Comparison of ENCODE assay signal across 8 cellular contexts in genomic region chr12:110403146-110403974, GRCh38. TPM values are rescaled to one million over a fixed set of nuclear protein-coding genes. Genes with fewer than 3 reads are reported as not detected.
DNase-seq lines count a peak whose midpoint lies in the region; ATAC-seq and TF ChIP-seq lines count a peak whose summit lies in the region.

TSS of gene ANAPC7 (minus strand) at chr12:110403708. CDS start at chr12:110403627, 81 bp downstream.

- peaks cover 4% of the 10 kb centered on the region; the same call in 1 of the 2 replicates for H3K4me1 ChIP-seq in Caco-2

- H3K36me3 ChIP-seq in Caco-2 (ENCODE audit: control insufficient read depth, insufficient read depth, low read length) = no peaks in the 10 kb centered on the region; the same call in none of the 2 replicates

- peak; percentile 94 for DNase-seq in Caco-2
- peak; percentile 90 for DNase-seq in LHCN-M2 (ENCODE audit: low read depth)
- peak; percentile 83 for DNase-seq in RPMI7951 (ENCODE audit: low read depth)
- peak; percentile 81 for DNase-seq in activated T-helper 1 cell treated with anti-CD3 and anti-CD28 coated beads, Interleukin-12 subunit alpha, Interleukin-12 subunit beta, Interleukin-2, Interleukin-4 antibody, amounts not matched to agents 30 ng/mL and 10 ng/mL and 1 ng/mL, durations not matched to agents 14 hours and 24 hours and 36 hours (ENCODE audit: low spot score)
- DNase-seq in fibroblast of gingiva (ENCODE audit: low read depth) = peak; percentile 89
- DNase-seq in naive B cell = peak; percentile 86
- DNase-seq in stimulated activated effector memory CD8-positive, alpha-beta T cell treated with anti-CD3 and anti-CD28 coated beads, Interleukin-12 subunit alpha, Interleukin-12 subunit beta, amount 100 ng/mL, for 72 hours (ENCODE audit: low spot score in 2 of 2) = peak; percentile 75 to 94

- intact Hi-C loops in Caco-2 (cut with micrococcal nuclease; ENCODE audit: unreplicated experiment) = loop anchor here (1.0 kb wide), 1 partner anchor 28 kb away; no protein-coding TSS in a partner anchor
- intact Hi-C loops in activated T-helper 1 cell treated with anti-CD3 and anti-CD28 coated beads, Interleukin-12 subunit alpha, Interleukin-12 subunit beta, Interleukin-2, Interleukin-4 antibody, amounts not matched to agents 30 ng/mL and 10 ng/mL and 1 ng/mL, durations not matched to agents 14 hours and 24 hours and 36 hours (cut with micrococcal nuclease) = loop anchor here (1.0 to 5.0 kb wide), 4 partner anchors 47 to 831 kb away; partner anchors contain the start of genes ARPC3, FAM216A, GPN3 and MMAB

- POLR2A ChIA-PET in Caco-2 (lab: Charles Lee) = no interaction called here

- H3K27me3 Mint-ChIP-seq in Caco-2 (ENCODE audit: insufficient read depth, unreplicated experiment) (no peaks in the 10 kb centered on the region), naive B cell (no peaks in the 10 kb centered on the region)
- no peaks in the 10 kb centered on the region for H3K27me3 Mint-ChIP-seq in activated T-helper 1 cell treated with anti-CD3 and anti-CD28 coated beads, Interleukin-12 subunit alpha, Interleukin-12 subunit beta, Interleukin-2, Interleukin-4 antibody, amounts not matched to agents 30 ng/mL and 10 ng/mL and 1 ng/mL, durations not matched to agents 14 hours and 24 hours and 36 hours (ENCODE audit: insufficient read depth)

- peak; percentile 66 for ATAC-seq in GM21717 (IDR thresholded peaks at IDR 0.05; ENCODE audit: unreplicated experiment)
- peak; percentile 87 to 92 for ATAC-seq in naive B cell (ENCODE audit: low read depth in 2 of 2)
- peak; percentile 94 for ATAC-seq in stimulated activated effector memory CD8-positive, alpha-beta T cell treated with anti-CD3 and anti-CD28 coated beads, Interleukin-12 subunit alpha, Interleukin-12 subunit beta, amount 100 ng/mL, for 72 hours

- BruUV-seq in Caco-2 (replicated peaks; lab: Mats Ljungman, UMichigan) = TSS peak; percentile 68

- no peaks in the 10 kb centered on the region for H3K27me3 ChIP-seq in Caco-2 (replicated peaks; ENCODE audit: control insufficient read depth, insufficient read depth, low read length)

- peak in 1 of 2 experiments; percentile 28 for TF ChIP-seq CTCF in Caco-2 (IDR thresholded peaks at IDR 0.05; ENCODE audit: insufficient read depth in 1 of 2, low read depth in 1 of 2, low read length in 1 of 2, severe bottlenecking in 1 of 2, unreplicated experiment in 1 of 2)

- H3K9me3 Mint-ChIP-seq in Caco-2 (ENCODE audit: unreplicated experiment) = no peaks in the 10 kb centered on the region
- H3K9me3 Mint-ChIP-seq in activated T-helper 1 cell treated with anti-CD3 and anti-CD28 coated beads, Interleukin-12 subunit alpha, Interleukin-12 subunit beta, Interleukin-2, Interleukin-4 antibody, amounts not matched to agents 30 ng/mL and 10 ng/mL and 1 ng/mL, durations not matched to agents 14 hours and 24 hours and 36 hours = no peaks in the 10 kb centered on the region
- H3K9me3 Mint-ChIP-seq in naive B cell = no peaks in the 10 kb centered on the region
- H3K9me3 Mint-ChIP-seq in stimulated activated effector memory CD8-positive, alpha-beta T cell treated with anti-CD3 and anti-CD28 coated beads, Interleukin-12 subunit alpha, Interleukin-12 subunit beta, amount 100 ng/mL, for 72 hours = no peaks in the 10 kb centered on the region

- CTCF ChIA-PET in Caco-2 (lab: Charles Lee) = interaction anchor here (1.4 kb wide), 1 partner anchor 28 kb away, joined by 18 read pairs; no protein-coding TSS in a partner anchor

- peak within 1 kb of the TSS; percentile 97 for H3K4me3 Mint-ChIP-seq in Caco-2 (ENCODE audit: unreplicated experiment)
- H3K4me3 Mint-ChIP-seq in activated T-helper 1 cell treated with anti-CD3 and anti-CD28 coated beads, Interleukin-12 subunit alpha, Interleukin-12 subunit beta, Interleukin-2, Interleukin-4 antibody, amounts not matched to agents 30 ng/mL and 10 ng/mL and 1 ng/mL, durations not matched to agents 14 hours and 24 hours and 36 hours = peak within 1 kb of the TSS; percentile 100
- H3K4me3 Mint-ChIP-seq in naive B cell = peak within 1 kb of the TSS; percentile 98 to 100 (median 100)
- H3K4me3 Mint-ChIP-seq in stimulated activated effector memory CD8-positive, alpha-beta T cell treated with anti-CD3 and anti-CD28 coated beads, Interleukin-12 subunit alpha, Interleukin-12 subunit beta, amount 100 ng/mL, for 72 hours = no peak within 1 kb of the TSS

- H3K4me1 Mint-ChIP-seq in Caco-2 (ENCODE audit: low read depth, unreplicated experiment) (no peaks in the 10 kb centered on the region), naive B cell (peaks cover 6 to 47% (median 21%) of the 10 kb centered on the region in 3 donors)
- H3K4me1 Mint-ChIP-seq in activated T-helper 1 cell treated with anti-CD3 and anti-CD28 coated beads, Interleukin-12 subunit alpha, Interleukin-12 subunit beta, Interleukin-2, Interleukin-4 antibody, amounts not matched to agents 30 ng/mL and 10 ng/mL and 1 ng/mL, durations not matched to agents 14 hours and 24 hours and 36 hours (ENCODE audit: low read depth) = peaks cover 25% of the 10 kb centered on the region
- H3K4me1 Mint-ChIP-seq in stimulated activated effector memory CD8-positive, alpha-beta T cell treated with anti-CD3 and anti-CD28 coated beads, Interleukin-12 subunit alpha, Interleukin-12 subunit beta, amount 100 ng/mL, for 72 hours = peaks cover 16% of the 10 kb centered on the region

- peak within 1 kb of the TSS; percentile 62 for H3K4me3 ChIP-seq in Caco-2 (ENCODE audit: low read depth, low read length)

- H3K9me3 ChIP-seq in Caco-2 = no peaks in the 10 kb centered on the region

- H3K36me3 Mint-ChIP-seq in Caco-2 (ENCODE audit: insufficient read depth, unreplicated experiment) (peaks cover 27% of the 10 kb centered on the region), naive B cell (peaks cover 0 to 8% of the 10 kb centered on the region in 2 donors)
- peaks cover 18% of the 10 kb centered on the region for H3K36me3 Mint-ChIP-seq in activated T-helper 1 cell treated with anti-CD3 and anti-CD28 coated beads, Interleukin-12 subunit alpha, Interleukin-12 subunit beta, Interleukin-2, Interleukin-4 antibody, amounts not matched to agents 30 ng/mL and 10 ng/mL and 1 ng/mL, durations not matched to agents 14 hours and 24 hours and 36 hours (ENCODE audit: low read depth)
- peaks cover 46% of the 10 kb centered on the region for H3K36me3 Mint-ChIP-seq in stimulated activated effector memory CD8-positive, alpha-beta T cell treated with anti-CD3 and anti-CD28 coated beads, Interleukin-12 subunit alpha, Interleukin-12 subunit beta, amount 100 ng/mL, for 72 hours

- H3K27ac Mint-ChIP-seq in Caco-2 (ENCODE audit: unreplicated experiment) = peak within 1 kb of the TSS; percentile 99
- H3K27ac Mint-ChIP-seq in activated T-helper 1 cell treated with anti-CD3 and anti-CD28 coated beads, Interleukin-12 subunit alpha, Interleukin-12 subunit beta, Interleukin-2, Interleukin-4 antibody, amounts not matched to agents 30 ng/mL and 10 ng/mL and 1 ng/mL, durations not matched to agents 14 hours and 24 hours and 36 hours = peak within 1 kb of the TSS; percentile 97
- peak within 1 kb of the TSS; percentile 95 to 99 (median 99) for H3K27ac Mint-ChIP-seq in naive B cell
- no peak within 1 kb of the TSS for H3K27ac Mint-ChIP-seq in stimulated activated effector memory CD8-positive, alpha-beta T cell treated with anti-CD3 and anti-CD28 coated beads, Interleukin-12 subunit alpha, Interleukin-12 subunit beta, amount 100 ng/mL, for 72 hours

RNA-seq across cellular contexts. Expression of gene ANAPC7, which starts in this region (rescaled TPM):
- total RNA-seq in Caco-2 (2022) (90.4 and 93.8 TPM in 2 replicates), LHCN-M2 (2014; rRNA removed) (59.3 and 66.3 TPM in 2 replicates)
- 25.9 TPM for polyA plus RNA-seq in LHCN-M2 (2012)
- total RNA-seq in RPMI7951 (2014; rRNA removed; shearing (Covaris generic)) = 40.0 and 45.3 TPM in 2 replicates
- 72.0 and 72.6 TPM in 2 replicates for total RNA-seq in activated T-helper 1 cell treated with anti-CD3 and anti-CD28 coated beads, Interleukin-12 subunit alpha, Interleukin-12 subunit beta, Interleukin-2, Interleukin-4 antibody, amounts not matched to agents 30 ng/mL and 10 ng/mL and 1 ng/mL, durations not matched to agents 14 hours and 24 hours and 36 hours
- polyA plus RNA-seq in naive B cell (ENCODE audit: low read depth in 6 of 6) = 10 to 100 TPM; 20.1 to 40.7 (median 25.1) TPM

Comparison
In these comparisons a context has a peak if more than half of its experiments do, and no peak if none do; other contexts are left out.
1. Peak in every context shown above with its lines: DNase-seq, ATAC-seq and H3K4me3 ChIP-seq.